25 cellular contexts compared by ENCODE assay signal in the genomic region with DNA sequence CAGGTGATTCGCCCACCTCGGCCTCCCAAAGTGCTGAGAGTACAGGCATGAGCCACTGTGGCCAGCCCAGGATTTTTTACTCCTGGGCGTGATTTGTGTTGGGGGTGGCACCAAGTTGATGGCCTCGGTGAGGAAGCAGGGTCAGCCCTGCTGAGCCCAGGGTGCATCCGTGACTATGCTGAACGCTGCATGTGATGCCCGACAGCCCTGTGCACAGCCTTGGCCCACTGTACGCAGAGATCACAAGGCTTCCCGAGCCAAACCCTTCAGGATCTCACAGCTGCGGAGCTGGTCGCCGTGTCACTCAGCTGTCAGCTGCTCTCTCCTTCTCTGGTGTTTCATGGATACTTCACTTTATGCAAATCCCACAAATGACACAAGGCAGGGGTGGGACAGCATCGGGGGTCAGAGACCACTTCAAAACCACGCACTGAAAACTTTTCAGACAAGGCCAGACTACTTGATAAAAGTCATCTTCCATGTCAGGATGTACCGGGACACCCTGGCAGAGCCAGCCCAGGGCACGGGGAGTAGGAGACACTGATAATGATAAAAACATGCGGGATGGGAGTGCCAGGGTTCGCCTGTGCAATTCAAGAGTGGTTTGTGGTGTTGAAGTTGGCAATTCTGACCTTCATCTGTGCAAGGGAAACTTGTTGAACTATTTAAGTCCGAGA.
"Had no signal": no experiment of that assay in that cellular context is flagged by ENCODE, and none has a peak within 500 bp of the region (broad histone marks: within the 10 kb centered on the region; RNA-seq: fewer than 3 reads in every experiment).

No MANE protein-coding gene starts in this region.

- H3K4me1 ChIP-seq: breast epithelium had no signal

- ATAC-seq: activated CD4-positive, alpha-beta T cell treated with anti-CD3 and anti-CD28 coated beads for 36 hours; activated T-helper 17 cell treated with anti-CD3 and anti-CD28 coated beads, Interleukin-2, amount 50 U/mL, for 72 hours had no signal

- H3K9ac ChIP-seq: KMS-11, SK-N-SH had no signal

- H3K27ac ChIP-seq: breast epithelium, KMS-11, VCaP had no signal

- H3K36me3 ChIP-seq: breast epithelium had no signal

- H3K4me3 ChIP-seq: breast epithelium had no signal

- H3K9me3 ChIP-seq: breast epithelium, SK-N-SH had no signal

- H3K4me2 ChIP-seq: KMS-11, SK-N-SH had no signal

- DNase-seq: activated CD4-positive, alpha-beta memory T cell treated with anti-CD3 and anti-CD28 coated beads, Interleukin-2, amount 10 ng/mL, durations not matched to agents 7 days and 5 days; activated CD4-positive, alpha-beta T cell treated with anti-CD3 and anti-CD28 coated beads for 36 hours; activated CD4-positive, alpha-beta T cell treated with anti-CD3 and anti-CD28 coated beads, Interleukin-2, amount 50 U/mL, for 1 hour; activated gamma-delta T cell; activated naive CD4-positive, alpha-beta T cell treated with anti-CD3 and anti-CD28 coated beads, Interleukin-2, amount 10 ng/mL, durations not matched to agents 7 days and 5 days; activated naive CD8-positive, alpha-beta T cell treated with anti-CD3 and anti-CD28 coated beads, Interleukin-2, amount 10 ng/mL, durations not matched to agents 7 days and 5 days; activated T-cell treated with anti-CD3 and anti-CD28 coated beads for 4 hours; activated T-cell treated with anti-CD3 and anti-CD28 coated beads, Interleukin-2, amount 50 U/mL, for 48 hours; aorta; central memory CD4-positive, alpha-beta T cell; NCI-H1092 treated with DMSO at 0.1 percent for 48 hours; NCI-H1417 treated with DMSO at 0.1 percent for 48 hours; NCI-H1694; NCI-H2029; NCI-H2107; NCI-H345; NCI-H510A; NCI-H526 treated with DMSO at 0.1 percent for 48 hours; NCI-H82; SK-N-SH; T-helper 1 cell had no signal
